In the genomic region with DNA sequence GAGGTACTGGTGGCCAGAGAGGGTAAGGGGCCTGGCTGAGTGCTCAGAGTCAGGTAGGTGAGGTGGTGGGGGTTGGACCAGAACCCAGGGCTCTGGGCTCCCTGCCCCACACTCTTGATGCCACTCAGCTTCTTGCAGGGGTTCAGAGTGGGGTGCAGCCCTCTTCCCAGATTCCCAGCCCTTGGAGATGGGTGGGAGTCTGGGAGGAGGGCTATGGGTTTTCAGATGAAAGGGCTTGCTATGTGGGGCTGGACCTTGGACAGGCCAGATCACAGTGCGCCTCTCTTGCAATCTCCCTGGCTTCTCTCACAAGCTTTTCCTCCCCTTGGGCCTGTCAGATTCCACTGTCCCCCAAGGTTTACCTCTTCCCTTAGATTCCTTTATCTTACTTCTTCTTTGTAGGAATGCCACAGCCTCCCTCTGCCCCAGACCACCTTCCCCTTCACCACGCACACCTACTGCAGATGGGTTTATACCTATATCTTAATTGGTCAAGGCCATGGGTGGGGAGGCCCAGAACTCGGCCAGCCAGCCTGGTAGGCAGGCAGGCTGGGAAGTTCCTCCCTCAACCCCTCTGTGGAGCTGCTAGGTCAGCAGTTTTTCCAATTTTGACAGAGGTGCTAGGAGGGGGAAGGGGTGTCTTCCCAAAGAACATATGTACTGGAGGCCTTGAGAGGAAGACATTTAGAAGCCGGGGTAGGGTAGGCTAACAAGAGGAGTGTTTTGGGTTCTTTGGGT, we compare ENCODE assay signal across 1 cellular context.
TF ChIP-seq lines count a peak whose summit lies in the region.

No MANE protein-coding gene starts in this region.

TF ChIP-seq in HEK293, 187 proteins besides CTCF, POLR2A, EP300 and RAD21 (continued from another document):
- TF ChIP-seq ZNF169 (tag by site-specific recombination; IDR thresholded peaks at IDR 0.05) (no peak), ZNF223 (tag by site-specific recombination; IDR thresholded peaks at IDR 0.05) (no peak), SP2 (tag by site-specific recombination; IDR thresholded peaks at IDR 0.05) (0 out of 2 replicates have a peak, but pooled peaks have one; percentile 3), ZNF155 (tag by site-specific recombination; IDR thresholded peaks at IDR 0.05) (no peak), KLF16 (tag by site-specific recombination; IDR thresholded peaks at IDR 0.05) (no peak)
